14 cellular contexts compared by ENCODE assay signal in genomic region chr2:232300894-232301387, GRCh38.
A peak's percentile ranks its signal among the peaks of the same experiment; 100 is the strongest.
DNase-seq lines count a peak whose midpoint lies in the region; ATAC-seq and TF ChIP-seq lines count a peak whose summit lies in the region.
"Had no signal": no experiment of that assay in that cellular context is flagged by ENCODE, and none has a peak within 500 bp of the region (broad histone marks: within the 10 kb centered on the region; RNA-seq: fewer than 3 reads in every experiment).

No MANE protein-coding gene starts in this region.

- intact Hi-C loops in upper lobe of right lung (cut with DNase I) (no loop called here), left ventricle myocardium superior (cut with micrococcal nuclease) (no loop called here)

- peaks cover 16% of the 10 kb centered on the region for H3K4me1 Mint-ChIP-seq in activated T-cell treated with anti-CD3 and anti-CD28 coated beads, Interleukin-2, amount 50 U/mL, for 72 hours (ENCODE audit: low read depth)
- H3K4me1 Mint-ChIP-seq in activated T-cell treated with anti-CD3 and anti-CD28 coated beads, Interleukin-2, amount 50 U/mL, for 24 hours (ENCODE audit: low read depth), result peaks cover 18% of the 10 kb centered on the region
- H3K4me1 Mint-ChIP-seq: memory B cell had no signal

- no peaks in the 10 kb centered on the region for H3K9me3 ChIP-seq in upper lobe of right lung
- H3K9me3 ChIP-seq: SJCRH30 had no signal

- no peak overlapping the region for H3K27ac Mint-ChIP-seq in activated T-cell treated with anti-CD3 and anti-CD28 coated beads, Interleukin-2, amount 50 U/mL, for 72 hours
- no peak overlapping the region for H3K27ac Mint-ChIP-seq in activated T-cell treated with anti-CD3 and anti-CD28 coated beads, Interleukin-2, amount 50 U/mL, for 24 hours
- H3K27ac Mint-ChIP-seq: memory B cell had no signal

- no peak overlapping the region for H3K4me3 ChIP-seq in upper lobe of right lung
- H3K4me3 ChIP-seq: SJCRH30 had no signal

- ATAC-seq in activated T-cell treated with anti-CD3 and anti-CD28 coated beads, Interleukin-2, amount 50 U/mL, for 72 hours (replicated peaks in 1 of 2), result peak; percentile 51 to 55
- peak; percentile 31 for ATAC-seq in upper lobe of right lung
- no peak for ATAC-seq in left ventricle myocardium superior

- H3K36me3 ChIP-seq in upper lobe of right lung, result peaks cover 16% of the 10 kb centered on the region
- H3K36me3 ChIP-seq: SJCRH30 had no signal

- H3K4me3 Mint-ChIP-seq in activated T-cell treated with anti-CD3 and anti-CD28 coated beads, Interleukin-2, amount 50 U/mL, for 72 hours, result no peak overlapping the region
- H3K4me3 Mint-ChIP-seq in activated T-cell treated with anti-CD3 and anti-CD28 coated beads, Interleukin-2, amount 50 U/mL, for 24 hours, result no peak overlapping the region
- H3K4me3 Mint-ChIP-seq: memory B cell had no signal

- H3K27me3 ChIP-seq in upper lobe of right lung, result no peaks in the 10 kb centered on the region
- H3K27me3 ChIP-seq: SJCRH30 had no signal

- no peaks in the 10 kb centered on the region for H3K27me3 Mint-ChIP-seq in activated T-cell treated with anti-CD3 and anti-CD28 coated beads, Interleukin-2, amount 50 U/mL, for 72 hours (ENCODE audit: low read depth)
- no peaks in the 10 kb centered on the region for H3K27me3 Mint-ChIP-seq in activated T-cell treated with anti-CD3 and anti-CD28 coated beads, Interleukin-2, amount 50 U/mL, for 24 hours
- H3K27me3 Mint-ChIP-seq: memory B cell had no signal

- peaks cover 4% of the 10 kb centered on the region in 2 donors for H3K36me3 Mint-ChIP-seq in activated T-cell treated with anti-CD3 and anti-CD28 coated beads, Interleukin-2, amount 50 U/mL, for 72 hours (ENCODE audit: insufficient read depth in 2 of 2)
- peaks cover 58% of the 10 kb centered on the region for H3K36me3 Mint-ChIP-seq in activated T-cell treated with anti-CD3 and anti-CD28 coated beads, Interleukin-2, amount 50 U/mL, for 24 hours (ENCODE audit: low read depth)

- no peak overlapping the region for H3K27ac ChIP-seq in upper lobe of right lung
- H3K27ac ChIP-seq: SJCRH30 had no signal

- H3K4me1 ChIP-seq in upper lobe of right lung, result no peaks in the 10 kb centered on the region
- H3K4me1 ChIP-seq: SJCRH30 had no signal

- no peak for TF ChIP-seq CTCF in upper lobe of right lung (IDR thresholded peaks at IDR 0.05)

- H3K9me3 Mint-ChIP-seq in activated T-cell treated with anti-CD3 and anti-CD28 coated beads, Interleukin-2, amount 50 U/mL, for 72 hours, result no peaks in the 10 kb centered on the region
- no peaks in the 10 kb centered on the region for H3K9me3 Mint-ChIP-seq in activated T-cell treated with anti-CD3 and anti-CD28 coated beads, Interleukin-2, amount 50 U/mL, for 24 hours
- H3K9me3 Mint-ChIP-seq: activated naive CD4-positive, alpha-beta T cell treated with anti-CD3 and anti-CD28 coated beads, Interleukin-2, amount 50 U/mL, for 72 hours; memory B cell had no signal

- no peak for DNase-seq in activated T-cell treated with anti-CD3 and anti-CD28 coated beads, Interleukin-2, amount 50 U/mL, for 72 hours
- no peak for DNase-seq in activated T-cell treated with anti-CD3 and anti-CD28 coated beads, Interleukin-2, amount 50 U/mL, for 24 hours
- DNase-seq in SHP77 (lab: John Stamatoyannopoulos, UW), result peak; percentile 76 to 77
- DNase-seq in hepatic stellate cell (ENCODE audit: low spot score), result peak; percentile 54
- DNase-seq in upper lobe of right lung, result no peak
- DNase-seq in medulla oblongata (ENCODE audit: extremely low spot score), result no peak
- DNase-seq in left ventricle myocardium superior, result no peak
- DNase-seq in DMS 273 treated with DMSO at 0.1 percent for 48 hours (lab: John Stamatoyannopoulos, UW), result no peak
- DNase-seq: activated CD4-positive, alpha-beta T cell treated with anti-CD3 and anti-CD28 coated beads for 4 hours; glutamatergic neuron; GOT3; SJCRH30 had no signal

Comparison
In these comparisons a context has a peak if more than half of its experiments do, and no peak if none do; other contexts are left out.
1. DNase-seq: peak in SHP77 (2 of 2) and hepatic stellate cell (single experiment); none in activated T-cell treated with anti-CD3 and anti-CD28 coated beads, Interleukin-2, amount 50 U/mL, for 72 hours (0 of 2), activated T-cell treated with anti-CD3 and anti-CD28 coated beads, Interleukin-2, amount 50 U/mL, for 24 hours (single experiment), upper lobe of right lung (single experiment), medulla oblongata (single experiment), left ventricle myocardium superior (single experiment) and DMS 273 treated with DMSO at 0.1 percent for 48 hours (single experiment).